ENCODE assay signal across 18 cellular contexts in genomic region chr11:66012946-66013761, GRCh38. TPM values are rescaled to one million over a fixed set of nuclear protein-coding genes. Genes with fewer than 3 reads are reported as not detected.
DNase-seq lines count a peak whose midpoint lies in the region; ATAC-seq, FAIRE-seq and TF ChIP-seq lines count a peak whose summit lies in the region.
"Had no signal": no experiment of that assay in that cellular context is flagged by ENCODE, and none has a peak within 500 bp of the region (broad histone marks: within the 10 kb centered on the region; RNA-seq: fewer than 3 reads in every experiment).

No MANE protein-coding gene starts in this region.

- H3K27me3 ChIP-seq in CD8-positive, alpha-beta T cell (ENCODE audit: insufficient read depth, low read length): peaks cover 14% of the 10 kb centered on the region
- H3K27me3 ChIP-seq in GM12878 (replicated peaks in 1 of 2; ENCODE audit: control insufficient read depth in 2 of 2, insufficient read depth in 2 of 2, low read length in 1 of 2): peaks cover 3 to 7% of the 10 kb centered on the region in 2 experiments
- peaks cover 0 to 13% of the 10 kb centered on the region in 2 donors for H3K27me3 ChIP-seq in naive thymus-derived CD4-positive, alpha-beta T cell (ENCODE audit: control insufficient read depth in 2 of 2, insufficient read depth in 2 of 2, low read length in 2 of 2)
- H3K27me3 ChIP-seq: SJSA1 had no signal

- H3K4me2 ChIP-seq in GM12878 (ENCODE audit: control insufficient read depth, insufficient read depth): no peak overlapping the region

- H4K20me1 ChIP-seq in GM12878 (ENCODE audit: control insufficient read depth, insufficient read depth): no peaks in the 10 kb centered on the region

- H3K4me1 Mint-ChIP-seq in CD8-positive, alpha-beta T cell (ENCODE audit: low read depth): peaks cover 3% of the 10 kb centered on the region
- H3K4me1 Mint-ChIP-seq in naive thymus-derived CD4-positive, alpha-beta T cell: peaks cover 0 to 4% (median 0%) of the 10 kb centered on the region in 7 donors

- no peak for ATAC-seq in CD8-positive, alpha-beta T cell
- no peak for ATAC-seq in GM12878
- ATAC-seq in naive thymus-derived CD4-positive, alpha-beta T cell: peak; percentile 73
- no peak for ATAC-seq in GM18498 (IDR thresholded peaks at IDR 0.05; ENCODE audit: unreplicated experiment)
- ATAC-seq in GM21619 (IDR thresholded peaks at IDR 0.05; ENCODE audit: unreplicated experiment): no peak
- ATAC-seq in GM21423 (IDR thresholded peaks at IDR 0.05; ENCODE audit: unreplicated experiment): no peak
- ATAC-seq: effector memory CD8-positive, alpha-beta T cell had no signal

- H3K36me3 Mint-ChIP-seq in CD8-positive, alpha-beta T cell: no peaks in the 10 kb centered on the region
- no peaks in the 10 kb centered on the region for H3K36me3 Mint-ChIP-seq in naive thymus-derived CD4-positive, alpha-beta T cell
- H3K36me3 Mint-ChIP-seq: activated naive CD8-positive, alpha-beta T cell treated with anti-CD3 and anti-CD28 coated beads for 36 hours; type B pancreatic cell had no signal

- BruUV-seq in GM12878 (replicated peaks; lab: Mats Ljungman, UMichigan): no TSS peak

- no peak for TF ChIP-seq EP300 in GM12878 (IDR thresholded peaks at IDR 0.05; ENCODE audit: borderline replicate concordance in 1 of 2, control insufficient read depth in 1 of 2, low read depth in 2 of 2, low read length in 2 of 2)

- H3K79me2 ChIP-seq in GM12878 (ENCODE audit: control insufficient read depth, insufficient read depth, low read length): no peaks in the 10 kb centered on the region

- peaks cover 4% of the 10 kb centered on the region for H3K4me1 ChIP-seq in CD8-positive, alpha-beta T cell (ENCODE audit: insufficient read depth, low read length)
- no peaks in the 10 kb centered on the region for H3K4me1 ChIP-seq in GM12878 (ENCODE audit: control insufficient read depth, insufficient read depth, low read length)
- peaks cover 0 to 8% of the 10 kb centered on the region in 2 donors for H3K4me1 ChIP-seq in naive thymus-derived CD4-positive, alpha-beta T cell (ENCODE audit: control insufficient read depth in 2 of 2, insufficient read depth in 2 of 2, low read length in 2 of 2)

- H3K9ac ChIP-seq in GM12878 (ENCODE audit: control insufficient read depth, insufficient read depth, low read length): no peak overlapping the region

- H3K4me3 ChIP-seq in CD8-positive, alpha-beta T cell (ENCODE audit: low read depth, low read length): no peak overlapping the region
- no peak overlapping the region for H3K4me3 ChIP-seq in GM12878
- no peak overlapping the region for H3K4me3 ChIP-seq in naive thymus-derived CD4-positive, alpha-beta T cell (ENCODE audit: low read length)
- H3K4me3 ChIP-seq: SJSA1 had no signal

- SMC1A ChIA-PET in GM12878 (lab: Charles Lee; ENCODE audit: uncharacterized antibody, unreplicated experiment): no interaction called here

- WGBS in GM12878 (ENCODE audit: insufficient coverage, insufficient replicate concordance, low lambda C conversion rate, missing lambda C conversion rate): 12% methylated on average over 12 of the region's 12 CpGs

- H2AFZ ChIP-seq in GM12878 (ENCODE audit: control insufficient read depth, low read depth, low read length): no peak overlapping the region

- H3K9me3 Mint-ChIP-seq in CD8-positive, alpha-beta T cell: no peaks in the 10 kb centered on the region
- H3K9me3 Mint-ChIP-seq in naive thymus-derived CD4-positive, alpha-beta T cell: no peaks in the 10 kb centered on the region
- H3K9me3 Mint-ChIP-seq: activated naive CD8-positive, alpha-beta T cell treated with anti-CD3 and anti-CD28 coated beads for 36 hours; effector memory CD8-positive, alpha-beta T cell; type B pancreatic cell had no signal

- no peak for TF ChIP-seq CTCF in CD8-positive, alpha-beta T cell (IDR thresholded peaks at IDR 0.05)
- TF ChIP-seq CTCF in GM12878 (IDR thresholded peaks at IDR 0.05 in 2 of 3, conservative IDR thresholded peaks at IDR 0.05 in 1 of 3; ENCODE audit: control insufficient read depth in 2 of 3, extremely low read depth in 1 of 3, insufficient read depth in 1 of 3, low read depth in 3 of 3, low read length in 3 of 3) (no peak), D721Med (IDR thresholded peaks at IDR 0.05; ENCODE audit: insufficient read depth, missing control alignments) (no peak)

- H3K27me3 Mint-ChIP-seq in CD8-positive, alpha-beta T cell (ENCODE audit: low read depth): peaks cover 12% of the 10 kb centered on the region
- peaks cover 0 to 37% (median 6%) of the 10 kb centered on the region in 5 donors for H3K27me3 Mint-ChIP-seq in naive thymus-derived CD4-positive, alpha-beta T cell

- no peak for TF ChIP-seq RAD21 in GM12878 (IDR thresholded peaks at IDR 0.05; ENCODE audit: insufficient read depth, low read depth, low read length)

- intact Hi-C loops in CD8-positive, alpha-beta T cell (cut with DNase I, micrococcal nuclease): no loop called here
- intact Hi-C loops in GM12878 (cut with micrococcal nuclease; ENCODE audit: unreplicated experiment): no loop called here
- intact Hi-C loops in naive thymus-derived CD4-positive, alpha-beta T cell (cut with micrococcal nuclease): no loop called here

- H3K9me3 ChIP-seq in CD8-positive, alpha-beta T cell (ENCODE audit: low read length): no peaks in the 10 kb centered on the region
- H3K9me3 ChIP-seq in GM12878 (replicated peaks; ENCODE audit: control insufficient read depth, insufficient read depth, low read length): no peaks in the 10 kb centered on the region
- no peaks in the 10 kb centered on the region for H3K9me3 ChIP-seq in naive thymus-derived CD4-positive, alpha-beta T cell (ENCODE audit: control insufficient read depth in 2 of 3, low read length in 3 of 3)
- H3K9me3 ChIP-seq: SJSA1 had no signal

- RAD21 ChIA-PET in GM12878 (lab: Charles Lee; ENCODE audit: unreplicated experiment): no interaction called here

- no peak overlapping the region for H3K27ac ChIP-seq in CD8-positive, alpha-beta T cell (ENCODE audit: low read depth, low read length)
- H3K27ac ChIP-seq in GM12878 (ENCODE audit: control insufficient read depth, insufficient read depth): no peak overlapping the region
- no peak overlapping the region for H3K27ac ChIP-seq in naive thymus-derived CD4-positive, alpha-beta T cell (ENCODE audit: low read depth, low read length)
- H3K27ac ChIP-seq: SJSA1 had no signal

- CTCF ChIA-PET in CD8-positive, alpha-beta T cell (lab: Charles Lee): interaction anchor here (0.6 kb wide), 1 partner anchor 32 kb away, joined by 3 read pairs; no protein-coding TSS in a partner anchor
- CTCF ChIA-PET in GM12878 (lab: Yijun Ruan, JAX): interaction anchor here (2.0 kb wide), 1 partner anchor 9 kb away, joined by 9 read pairs; no protein-coding TSS in a partner anchor
- CTCF ChIA-PET in naive thymus-derived CD4-positive, alpha-beta T cell (lab: Charles Lee): no interaction called here

- no peak overlapping the region for H3K27ac Mint-ChIP-seq in CD8-positive, alpha-beta T cell
- H3K27ac Mint-ChIP-seq in naive thymus-derived CD4-positive, alpha-beta T cell: no peak overlapping the region
- H3K27ac Mint-ChIP-seq: activated naive CD8-positive, alpha-beta T cell treated with anti-CD3 and anti-CD28 coated beads for 36 hours; effector memory CD8-positive, alpha-beta T cell; progenitor cell of endocrine pancreas; type B pancreatic cell had no signal

- FAIRE-seq in HTR-8/SVneo (lab: Jason Lieb, UNC) (peak; percentile 90), GM12878 (lab: Jason Lieb, UNC) (no peak), D721Med (lab: Jason Lieb, UNC) (no peak)
- FAIRE-seq: GM19239, keratinocyte had no signal

- in situ Hi-C loops in GM12878 (cut with MboI): no loop called here

- POLR2A ChIA-PET in CD8-positive, alpha-beta T cell (lab: Charles Lee): interaction anchor here (1.2 kb wide), 1 partner anchor 162 kb away, joined by 3 read pairs; no protein-coding TSS in a partner anchor
- POLR2A ChIA-PET in GM12878 (lab: Charles Lee): interaction anchor here (0.6 kb wide), 1 partner anchor 168 kb away, joined by 5 read pairs; no protein-coding TSS in a partner anchor
- POLR2A ChIA-PET in naive thymus-derived CD4-positive, alpha-beta T cell (lab: Charles Lee): interaction anchor here (0.9 kb wide), 1 partner anchor 11 kb away, joined by 3 read pairs; the partner anchor contains the start of gene BANF1

- no peak for TF ChIP-seq POLR2A in GM12878 (IDR thresholded peaks at IDR 0.05; ENCODE audit: low read depth, low read length)

- peak overlapping the region; percentile 15 for H3K4me3 Mint-ChIP-seq in CD8-positive, alpha-beta T cell
- no peak overlapping the region for H3K4me3 Mint-ChIP-seq in naive thymus-derived CD4-positive, alpha-beta T cell
- H3K4me3 Mint-ChIP-seq: activated naive CD8-positive, alpha-beta T cell treated with anti-CD3 and anti-CD28 coated beads for 36 hours; effector memory CD8-positive, alpha-beta T cell; type B pancreatic cell had no signal

- no peaks in the 10 kb centered on the region for H3K36me3 ChIP-seq in CD8-positive, alpha-beta T cell (ENCODE audit: insufficient read depth, low read length)
- H3K36me3 ChIP-seq in GM12878 (ENCODE audit: control insufficient read depth in 2 of 2, insufficient read depth in 2 of 2, low read length in 1 of 2): no peaks in the 10 kb centered on the region
- H3K36me3 ChIP-seq in naive thymus-derived CD4-positive, alpha-beta T cell (ENCODE audit: control insufficient read depth in 2 of 3, insufficient read depth in 3 of 3, low read length in 3 of 3): no peaks in the 10 kb centered on the region

- no peak for DNase-seq in CD8-positive, alpha-beta T cell
- DNase-seq in HTR-8/SVneo (ENCODE audit: insufficient read length, low spot score) (no peak), GM12878 (ENCODE audit: low read depth, low spot score) (no peak), D721Med (ENCODE audit: insufficient read length, low spot score) (no peak)
- no peak for DNase-seq in naive thymus-derived CD4-positive, alpha-beta T cell
- DNase-seq: activated naive CD8-positive, alpha-beta T cell treated with anti-CD3 and anti-CD28 coated beads for 36 hours; effector memory CD8-positive, alpha-beta T cell; NCI-H2029 treated with DMSO at 0.1 percent for 48 hours; NCI-H82 had no signal

RNA-seq across cellular contexts. Expression of gene CST6, which starts 1.3 kb away (rescaled TPM):
- not detected for total RNA-seq in CD8-positive, alpha-beta T cell
- total RNA-seq in GM12878 (2013; cell fraction: nucleolus; rRNA removed): not detected in 2 replicates
- total RNA-seq in GM12878 (2014; rRNA removed): not detected in 2 replicates
- total RNA-seq in GM12878 (2014; rRNA removed; fragmentation: Illumina TruSeq; extraction: Trizol): not detected in 2 replicates
- not detected in 2 replicates for total RNA-seq in GM12878 (2021)
- not detected for polyA plus RNA-seq in GM12878 (2011; ENCODE audit: low read depth)
- not detected in 2 replicates for polyA plus RNA-seq in GM12878 (2011; rRNA removed)
- not detected in 2 replicates for polyA plus RNA-seq in GM12878 (2011; cell fraction: cytosol; rRNA removed)
- not detected in 2 replicates for polyA plus RNA-seq in GM12878 (2011; cell fraction: nucleus; rRNA removed)
- polyA plus RNA-seq in GM12878 (2012): not detected in 2 replicates
- polyA plus RNA-seq in GM12878 (2014; fragmentation: Illumina TruSeq; extraction: Trizol): not detected in 2 replicates
- not detected for polyA plus RNA-seq in GM12878 (2014; fragmentation: Nextera tagmentation; extraction: Ambion mirVana)
- polyA plus RNA-seq in GM12878 (2014; rRNA removed): 0.19 TPM in 1 of 2 replicates, not detected in the other
- polyA plus RNA-seq in GM12878 (2016; fragmentation: Nextera tagmentation; extraction: Ambion mirVana): not detected
- polyA minus RNA-seq in GM12878 (2011; rRNA and poly(A)+ RNA removed): not detected in 2 replicates
- not detected in 2 replicates for polyA minus RNA-seq in GM12878 (2011; cell fraction: cytosol; rRNA and poly(A)+ RNA removed)
- polyA minus RNA-seq in GM12878 (2011; cell fraction: nucleus; rRNA and poly(A)+ RNA removed): not detected in 2 replicates
- under 1 TPM in 1 of 5 experiments, not detected in 4; 0.42 TPM for total RNA-seq in naive thymus-derived CD4-positive, alpha-beta T cell
- not detected for polyA plus RNA-seq in naive thymus-derived CD4-positive, alpha-beta T cell
- total RNA-seq: activated naive CD8-positive, alpha-beta T cell treated with anti-CD3 and anti-CD28 coated beads for 36 hours; LHCN-M2; progenitor cell of endocrine pancreas; SJSA1 had no signal

RNA-seq across cellular contexts. Expression of gene BANF1, which starts 10.9 kb away (rescaled TPM):
- 10 to 100 TPM; 31.6 to 34.0 TPM for total RNA-seq in CD8-positive, alpha-beta T cell
- 6.4 and 7.2 TPM in 2 replicates for total RNA-seq in GM12878 (2013; cell fraction: nucleolus; rRNA removed)
- total RNA-seq in GM12878 (2014; rRNA removed) (95.5 and 105 TPM in 2 replicates), GM12878 (2014; rRNA removed; fragmentation: Illumina TruSeq; extraction: Trizol) (98.4 and 99.0 TPM in 2 replicates), GM12878 (2021) (235 and 248 TPM in 2 replicates)
- polyA plus RNA-seq in GM12878 (2011; ENCODE audit: low read depth): 281 TPM
- polyA plus RNA-seq in GM12878 (2011; rRNA removed) (101 and 191 TPM in 2 replicates), GM12878 (2014; fragmentation: Illumina TruSeq; extraction: Trizol) (305 and 358 TPM in 2 replicates), GM12878 (2014; fragmentation: Nextera tagmentation; extraction: Ambion mirVana) (100 to 1,000 TPM; 501 to 574 TPM), GM12878 (2014; rRNA removed) (182 and 194 TPM in 2 replicates), GM12878 (2016; fragmentation: Nextera tagmentation; extraction: Ambion mirVana) (100 to 1,000 TPM; 391 to 421 TPM)
- 197 and 281 TPM in 2 replicates for polyA plus RNA-seq in GM12878 (2011; cell fraction: cytosol; rRNA removed)
- 110 and 117 TPM in 2 replicates for polyA plus RNA-seq in GM12878 (2011; cell fraction: nucleus; rRNA removed)
- 126 and 161 TPM in 2 replicates for polyA plus RNA-seq in GM12878 (2012)
- polyA minus RNA-seq in GM12878 (2011; rRNA and poly(A)+ RNA removed): 51.6 and 84.8 TPM in 2 replicates
- polyA minus RNA-seq in GM12878 (2011; cell fraction: cytosol; rRNA and poly(A)+ RNA removed): 27.8 and 45.1 TPM in 2 replicates
- 22.6 and 34.1 TPM in 2 replicates for polyA minus RNA-seq in GM12878 (2011; cell fraction: nucleus; rRNA and poly(A)+ RNA removed)
- total RNA-seq in naive thymus-derived CD4-positive, alpha-beta T cell: 100 to 1,000 TPM in 2 of 5 experiments, 10 to 100 TPM in 3; 54.5 to 234 (median 99.4) TPM
- 100 to 1,000 TPM; 192 to 203 TPM for polyA plus RNA-seq in naive thymus-derived CD4-positive, alpha-beta T cell

RNA-seq across cellular contexts. Expression of gene EIF1AD, which starts 11.2 kb away (rescaled TPM):
- total RNA-seq in CD8-positive, alpha-beta T cell: 100 to 1,000 TPM; 119 to 126 TPM
- total RNA-seq in GM12878 (2013; cell fraction: nucleolus; rRNA removed): 29.0 and 30.3 TPM in 2 replicates
- total RNA-seq in GM12878 (2014; rRNA removed): 36.7 and 39.3 TPM in 2 replicates
- 29.2 and 31.7 TPM in 2 replicates for total RNA-seq in GM12878 (2014; rRNA removed; fragmentation: Illumina TruSeq; extraction: Trizol)
- 40.5 and 42.3 TPM in 2 replicates for total RNA-seq in GM12878 (2021)
- 22.6 TPM for polyA plus RNA-seq in GM12878 (2011; ENCODE audit: low read depth)
- 33.5 and 44.8 TPM in 2 replicates for polyA plus RNA-seq in GM12878 (2011; rRNA removed)
- polyA plus RNA-seq in GM12878 (2011; cell fraction: cytosol; rRNA removed): 54.1 and 57.2 TPM in 2 replicates
- polyA plus RNA-seq in GM12878 (2011; cell fraction: nucleus; rRNA removed): 34.4 and 36.8 TPM in 2 replicates
- polyA plus RNA-seq in GM12878 (2012): 25.9 and 27.3 TPM in 2 replicates
- polyA plus RNA-seq in GM12878 (2014; fragmentation: Illumina TruSeq; extraction: Trizol): 40.1 and 45.5 TPM in 2 replicates
- 10 to 100 TPM; 51.5 to 56.8 TPM for polyA plus RNA-seq in GM12878 (2014; fragmentation: Nextera tagmentation; extraction: Ambion mirVana)
- 31.4 and 31.6 TPM in 2 replicates for polyA plus RNA-seq in GM12878 (2014; rRNA removed)
- 10 to 100 TPM; 33.0 to 35.5 TPM for polyA plus RNA-seq in GM12878 (2016; fragmentation: Nextera tagmentation; extraction: Ambion mirVana)
- 54.8 and 60.3 TPM in 2 replicates for polyA minus RNA-seq in GM12878 (2011; rRNA and poly(A)+ RNA removed)
- polyA minus RNA-seq in GM12878 (2011; cell fraction: cytosol; rRNA and poly(A)+ RNA removed): 20.0 and 20.2 TPM in 2 replicates
- 17.4 and 25.6 TPM in 2 replicates for polyA minus RNA-seq in GM12878 (2011; cell fraction: nucleus; rRNA and poly(A)+ RNA removed)
- total RNA-seq in naive thymus-derived CD4-positive, alpha-beta T cell: 100 to 1,000 TPM in 1 of 5 experiments, 10 to 100 TPM in 4; 49.9 to 114 (median 66.7) TPM
- polyA plus RNA-seq in naive thymus-derived CD4-positive, alpha-beta T cell: 10 to 100 TPM; 17.7 to 25.3 TPM

RNA-seq across cellular contexts. Expression of gene CATSPER1, which starts 13.1 kb away (rescaled TPM):
- total RNA-seq in CD8-positive, alpha-beta T cell: not detected
- total RNA-seq in GM12878 (2013; cell fraction: nucleolus; rRNA removed): not detected in 2 replicates
- not detected in 2 replicates for total RNA-seq in GM12878 (2014; rRNA removed)
- not detected in 2 replicates for total RNA-seq in GM12878 (2014; rRNA removed; fragmentation: Illumina TruSeq; extraction: Trizol)
- not detected in 2 replicates for total RNA-seq in GM12878 (2021)
- not detected for polyA plus RNA-seq in GM12878 (2011; ENCODE audit: low read depth)
- polyA plus RNA-seq in GM12878 (2011; rRNA removed): 0.05 TPM in 1 of 2 replicates, not detected in the other
- polyA plus RNA-seq in GM12878 (2011; cell fraction: cytosol; rRNA removed): 0.04 TPM in 1 of 2 replicates, not detected in the other
- polyA plus RNA-seq in GM12878 (2011; cell fraction: nucleus; rRNA removed): not detected in 2 replicates
- polyA plus RNA-seq in GM12878 (2012): not detected in 2 replicates
- not detected in 2 replicates for polyA plus RNA-seq in GM12878 (2014; fragmentation: Illumina TruSeq; extraction: Trizol)
- under 1 TPM in 1 of 2 experiments, not detected in 1; 0.02 TPM for polyA plus RNA-seq in GM12878 (2014; fragmentation: Nextera tagmentation; extraction: Ambion mirVana)
- not detected in 2 replicates for polyA plus RNA-seq in GM12878 (2014; rRNA removed)
- not detected for polyA plus RNA-seq in GM12878 (2016; fragmentation: Nextera tagmentation; extraction: Ambion mirVana)
- polyA minus RNA-seq in GM12878 (2011; rRNA and poly(A)+ RNA removed): 0.21 TPM in 1 of 2 replicates, not detected in the other
- not detected in 2 replicates for polyA minus RNA-seq in GM12878 (2011; cell fraction: cytosol; rRNA and poly(A)+ RNA removed)
- polyA minus RNA-seq in GM12878 (2011; cell fraction: nucleus; rRNA and poly(A)+ RNA removed): not detected in 2 replicates
- 1 to 10 TPM in 2 of 5 experiments, not detected in 3; 1.4 to 4.2 TPM for total RNA-seq in naive thymus-derived CD4-positive, alpha-beta T cell
- polyA plus RNA-seq in naive thymus-derived CD4-positive, alpha-beta T cell: not detected
- total RNA-seq: activated naive CD8-positive, alpha-beta T cell treated with anti-CD3 and anti-CD28 coated beads for 36 hours; progenitor cell of endocrine pancreas had no signal
- polyA plus RNA-seq: keratinocyte had no signal

RNA-seq across cellular contexts. Expression of gene GAL3ST3, which starts 35.8 kb away (rescaled TPM):
- total RNA-seq in CD8-positive, alpha-beta T cell: not detected
- not detected in 2 replicates for total RNA-seq in GM12878 (2013; cell fraction: nucleolus; rRNA removed)
- not detected in 2 replicates for total RNA-seq in GM12878 (2014; rRNA removed)
- total RNA-seq in GM12878 (2014; rRNA removed; fragmentation: Illumina TruSeq; extraction: Trizol): not detected in 2 replicates
- total RNA-seq in GM12878 (2021): not detected in 2 replicates
- polyA plus RNA-seq in GM12878 (2011; ENCODE audit: low read depth): not detected
- not detected in 2 replicates for polyA plus RNA-seq in GM12878 (2011; rRNA removed)
- polyA plus RNA-seq in GM12878 (2011; cell fraction: cytosol; rRNA removed): not detected in 2 replicates
- polyA plus RNA-seq in GM12878 (2011; cell fraction: nucleus; rRNA removed): 0.10 TPM in 1 of 2 replicates, not detected in the other
- not detected in 2 replicates for polyA plus RNA-seq in GM12878 (2012)
- not detected in 2 replicates for polyA plus RNA-seq in GM12878 (2014; fragmentation: Illumina TruSeq; extraction: Trizol)
- polyA plus RNA-seq in GM12878 (2014; fragmentation: Nextera tagmentation; extraction: Ambion mirVana): not detected
- polyA plus RNA-seq in GM12878 (2014; rRNA removed): 0.06 and 0.15 TPM in 2 replicates
- under 1 TPM in 1 of 2 experiments, not detected in 1; 0.12 TPM for polyA plus RNA-seq in GM12878 (2016; fragmentation: Nextera tagmentation; extraction: Ambion mirVana)
- not detected in 2 replicates for polyA minus RNA-seq in GM12878 (2011; rRNA and poly(A)+ RNA removed)
- not detected in 2 replicates for polyA minus RNA-seq in GM12878 (2011; cell fraction: cytosol; rRNA and poly(A)+ RNA removed)
- not detected in 2 replicates for polyA minus RNA-seq in GM12878 (2011; cell fraction: nucleus; rRNA and poly(A)+ RNA removed)
- total RNA-seq in naive thymus-derived CD4-positive, alpha-beta T cell: not detected
- polyA plus RNA-seq in naive thymus-derived CD4-positive, alpha-beta T cell: not detected
- total RNA-seq: LHCN-M2, SJSA1 had no signal
- polyA plus RNA-seq: keratinocyte had no signal
